9 cellular contexts compared by ENCODE assay signal in genomic region chr7:602341-603141, GRCh38.
DNase-seq lines count a peak whose midpoint lies in the region; ATAC-seq and TF ChIP-seq lines count a peak whose summit lies in the region.
"Had no signal": no experiment of that assay in that cellular context is flagged by ENCODE, and none has a peak within 500 bp of the region (broad histone marks: within the 10 kb centered on the region; RNA-seq: fewer than 3 reads in every experiment).

No MANE protein-coding gene starts in this region.

- CTCF ChIA-PET in A673 (lab: Charles Lee): no interaction called here

- H3K27me3 Mint-ChIP-seq in activated naive CD8-positive, alpha-beta T cell treated with anti-CD3 and anti-CD28 coated beads, Interleukin-2, amount 10 ng/mL, durations not matched to agents 7 days and 5 days: no peaks in the 10 kb centered on the region
- H3K27me3 Mint-ChIP-seq in natural killer cell (ENCODE audit: low read depth in 2 of 2): no peaks in the 10 kb centered on the region

- no peaks in the 10 kb centered on the region for H3K27me3 ChIP-seq in A673 (replicated peaks; ENCODE audit: insufficient read depth, low read depth, low read length, poor library complexity)

- ATAC-seq in activated naive CD8-positive, alpha-beta T cell treated with anti-CD3 and anti-CD28 coated beads, Interleukin-2, amount 10 ng/mL, durations not matched to agents 7 days and 5 days (ENCODE audit: low read depth): no peak
- no peak for ATAC-seq in natural killer cell
- ATAC-seq: A549 had no signal

- no peaks in the 10 kb centered on the region for H3K36me3 ChIP-seq in urinary bladder (ENCODE audit: insufficient read depth)
- no peaks in the 10 kb centered on the region for H3K36me3 ChIP-seq in A673 (ENCODE audit: insufficient read depth, low read length, poor library complexity, severe bottlenecking)

- H3K4me1 ChIP-seq in urinary bladder (ENCODE audit: insufficient read depth) (no peaks in the 10 kb centered on the region), A673 (ENCODE audit: insufficient read depth, low read length, poor library complexity, severe bottlenecking) (peaks cover 32% of the 10 kb centered on the region)
- H3K4me1 ChIP-seq: A549 had no signal

- H3K4me3 ChIP-seq in urinary bladder (ENCODE audit: low read depth, low read length) (no peak overlapping the region), A673 (ENCODE audit: low read depth, low read length, poor library complexity, severe bottlenecking) (no peak overlapping the region)
- H3K4me3 ChIP-seq: A549 had no signal

- POLR2A ChIA-PET in activated naive CD8-positive, alpha-beta T cell treated with anti-CD3 and anti-CD28 coated beads, Interleukin-2, amount 10 ng/mL, durations not matched to agents 7 days and 5 days (lab: Charles Lee): interaction anchor here (6.5 kb wide), 1 partner anchor 14 kb away, joined by 164 read pairs; no protein-coding TSS in a partner anchor
- POLR2A ChIA-PET in A673 (lab: Charles Lee; ENCODE audit: low non-redundant PET): no interaction called here

- H3K4me1 Mint-ChIP-seq in activated naive CD8-positive, alpha-beta T cell treated with anti-CD3 and anti-CD28 coated beads, Interleukin-2, amount 10 ng/mL, durations not matched to agents 7 days and 5 days: peaks cover 29% of the 10 kb centered on the region
- H3K4me1 Mint-ChIP-seq in natural killer cell: peaks cover 24 to 43% of the 10 kb centered on the region in 2 donors

- DNase-seq in activated T-cell treated with anti-CD3 and anti-CD28 coated beads for 48 hours (ENCODE audit: low read depth) (peak; percentile 74), activated T-cell treated with anti-CD3 and anti-CD28 coated beads for 4 hours (no peak), natural killer cell (peak; percentile 44), putamen (ENCODE audit: low spot score) (no peak), A673 (ENCODE audit: low spot score) (no peak)
- no peak for DNase-seq in activated naive CD8-positive, alpha-beta T cell treated with anti-CD3 and anti-CD28 coated beads, Interleukin-2, amount 10 ng/mL, durations not matched to agents 7 days and 5 days
- no peak for DNase-seq in NK-92 treated with Interleukin-12 subunit alpha and Interleukin-12 subunit beta, amount 100 ng/mL, for 24 hours (lab: John Stamatoyannopoulos, UW)

- peaks cover 18% of the 10 kb centered on the region for H3K36me3 Mint-ChIP-seq in activated naive CD8-positive, alpha-beta T cell treated with anti-CD3 and anti-CD28 coated beads, Interleukin-2, amount 10 ng/mL, durations not matched to agents 7 days and 5 days
- no peaks in the 10 kb centered on the region for H3K36me3 Mint-ChIP-seq in natural killer cell

- H3K27ac ChIP-seq in urinary bladder (ENCODE audit: low read depth): peak overlapping the region; percentile 65
- no peak overlapping the region for H3K27ac ChIP-seq in A673 (ENCODE audit: low read depth, low read length, poor library complexity, severe bottlenecking)
- H3K27ac ChIP-seq: A549 had no signal

- 78% methylated on average over 38 of the region's 38 CpGs for WGBS in urinary bladder

- no TSS peak for BruUV-seq in A673 (replicated peaks; lab: Mats Ljungman, UMichigan)

- H3K9me3 Mint-ChIP-seq in activated naive CD8-positive, alpha-beta T cell treated with anti-CD3 and anti-CD28 coated beads, Interleukin-2, amount 10 ng/mL, durations not matched to agents 7 days and 5 days: no peaks in the 10 kb centered on the region
- no peaks in the 10 kb centered on the region for H3K9me3 Mint-ChIP-seq in natural killer cell

- H3K27ac Mint-ChIP-seq in activated naive CD8-positive, alpha-beta T cell treated with anti-CD3 and anti-CD28 coated beads, Interleukin-2, amount 10 ng/mL, durations not matched to agents 7 days and 5 days: peak overlapping the region; percentile 100
- H3K27ac Mint-ChIP-seq in natural killer cell: peak overlapping the region; percentile 100

- H3K9me3 ChIP-seq in A673 (ENCODE audit: low read depth, low read length, poor library complexity, severe bottlenecking): no peaks in the 10 kb centered on the region
- H3K9me3 ChIP-seq: A549 had no signal

- no peak for TF ChIP-seq CTCF in natural killer cell (IDR thresholded peaks at IDR 0.05)
- TF ChIP-seq CTCF in A673 (conservative IDR thresholded peaks at IDR 0.05; ENCODE audit: low read depth, low read length): no peak

- peak overlapping the region; percentile 66 for H3K4me3 Mint-ChIP-seq in activated naive CD8-positive, alpha-beta T cell treated with anti-CD3 and anti-CD28 coated beads, Interleukin-2, amount 10 ng/mL, durations not matched to agents 7 days and 5 days
- peak overlapping the region; percentile 98 for H3K4me3 Mint-ChIP-seq in natural killer cell

- intact Hi-C loops in natural killer cell (cut with micrococcal nuclease) (loop anchor here (5.0 kb wide), 2 partner anchors 135 to 320 kb away; no protein-coding TSS in a partner anchor), A673 (cut with micrococcal nuclease; ENCODE audit: unreplicated experiment) (loop anchor here (10.0 kb wide), 1 partner anchor 172 kb away; no protein-coding TSS in a partner anchor)

Comparison
In these comparisons a context has a peak if more than half of its experiments do, and no peak if none do; other contexts are left out.
1. DNase-seq: peak in activated T-cell treated with anti-CD3 and anti-CD28 coated beads for 48 hours (single experiment) and natural killer cell (single experiment); none in activated T-cell treated with anti-CD3 and anti-CD28 coated beads for 4 hours (single experiment), activated naive CD8-positive, alpha-beta T cell treated with anti-CD3 and anti-CD28 coated beads, Interleukin-2, amount 10 ng/mL, durations not matched to agents 7 days and 5 days (single experiment), putamen (single experiment), NK-92 treated with Interleukin-12 subunit alpha and Interleukin-12 subunit beta, amount 100 ng/mL, for 24 hours (single experiment) and A673 (single experiment).